In genomic region chr4:10897076-10897475, GRCh38 we compare ENCODE assay signal across 29 cellular contexts.
"Had no signal": no experiment of that assay in that cellular context is flagged by ENCODE, and none has a peak within 500 bp of the region (broad histone marks: within the 10 kb centered on the region; RNA-seq: fewer than 3 reads in every experiment).

No MANE protein-coding gene starts in this region.

- H3K27me3 ChIP-seq: neural progenitor cell, neutrophil, right lobe of liver, stomach, suprapubic skin, tibial artery, upper lobe of right lung had no signal

- H3K4me1 ChIP-seq: left ventricle myocardium inferior, parathyroid adenoma, psoas muscle, right lobe of liver, stomach, suprapubic skin, tibial artery, upper lobe of right lung had no signal

- H3K36me3 Mint-ChIP-seq: immature natural killer cell; mesothelial cell of epicardium; natural killer cell; neural progenitor cell; stimulated activated memory B cell treated with anti-CD40 and anti-IgM and Interleukin-4, amounts not matched to agents 10 μg/mL and 1 μg/mL and 100 μg/mL, for 72 hours had no signal

- H3K4me3 Mint-ChIP-seq: immature natural killer cell; mesothelial cell of epicardium; naive B cell; natural killer cell; nephron progenitor cell; neural progenitor cell; stimulated activated memory B cell treated with anti-CD40 and anti-IgM and Interleukin-4, amounts not matched to agents 10 μg/mL and 1 μg/mL and 100 μg/mL, for 72 hours had no signal

- H3K36me3 ChIP-seq: left ventricle myocardium inferior, neural progenitor cell, neutrophil, right lobe of liver, stomach, suprapubic skin, thoracic aorta, tibial artery, upper lobe of right lung had no signal

- H3K9me3 Mint-ChIP-seq: immature natural killer cell, mesothelial cell of epicardium, natural killer cell, neural progenitor cell had no signal

- ATAC-seq: natural killer cell; psoas muscle; right lobe of liver; stimulated activated memory B cell treated with anti-CD40 and anti-IgM and Interleukin-4, amounts not matched to agents 10 μg/mL and 1 μg/mL and 100 μg/mL, for 72 hours; stimulated activated naive CD8-positive, alpha-beta T cell treated with anti-CD3 and anti-CD28 coated beads, Interleukin-15, Interleukin-2, amounts not matched to agents 100 U/mL and 50 U/mL, for 24 hours; upper lobe of right lung had no signal

- H3K27me3 Mint-ChIP-seq: naive B cell; stimulated activated memory B cell treated with anti-CD40 and anti-IgM and Interleukin-4, amounts not matched to agents 10 μg/mL and 1 μg/mL and 100 μg/mL, for 72 hours had no signal

- H3K9me3 ChIP-seq: left ventricle myocardium inferior, neutrophil, right lobe of liver, stomach, suprapubic skin, thoracic aorta, tibial artery, upper lobe of right lung had no signal

- H3K4me3 ChIP-seq: left ventricle myocardium inferior, lung, neural progenitor cell, psoas muscle, right lobe of liver, smooth muscle cell, stomach, suprapubic skin, thoracic aorta, tibial artery, upper lobe of right lung had no signal

- H3K27ac Mint-ChIP-seq: immature natural killer cell; mesothelial cell of epicardium; natural killer cell; nephron progenitor cell; neural progenitor cell; stimulated activated memory B cell treated with anti-CD40 and anti-IgM and Interleukin-4, amounts not matched to agents 10 μg/mL and 1 μg/mL and 100 μg/mL, for 72 hours had no signal

- DNase-seq: hypothalamus; immature natural killer cell; islet precursor cell; left ventricle myocardium inferior; mesendoderm; naive B cell; natural killer cell; nephron progenitor cell; occipital lobe; psoas muscle; right lobe of liver; stimulated activated CD4-positive, alpha-beta T cell treated with anti-CD3 and anti-CD28 coated beads, Interleukin-1b, Interleukin-23, amount 100 ng/mL, for 48 hours; stimulated activated CD4-positive, alpha-beta T cell treated with anti-CD3 and anti-CD28 coated beads, Interleukin-2, amount 100 ng/mL, for 48 hours; stimulated activated CD4-positive, alpha-beta T cell treated with anti-CD3 and anti-CD28 coated beads, Interleukin-4, amount 100 ng/mL, for 4 hours; stimulated activated CD8-positive, alpha-beta memory T cell treated with anti-CD3 and anti-CD28 coated beads, Interleukin-4, amount 100 ng/mL, for 48 hours; stimulated activated naive CD8-positive, alpha-beta T cell treated with anti-CD3 and anti-CD28 coated beads, Interleukin-15, Interleukin-2, amounts not matched to agents 100 U/mL and 50 U/mL, for 24 hours; stomach; tibial artery; trophoblast cell; upper lobe of right lung had no signal

- H3K27ac ChIP-seq: left ventricle myocardium inferior, neural progenitor cell, neutrophil, parathyroid adenoma, psoas muscle, right lobe of liver, stomach, suprapubic skin, thoracic aorta, tibial artery, upper lobe of right lung had no signal
